Comparison of ENCODE assay signal across 1 cellular context in genomic region chr1:207747627-207748492, GRCh38.
TF ChIP-seq lines count a peak whose summit lies in the region.

No MANE protein-coding gene starts in this region.

TF ChIP-seq in H1, 55 proteins besides CTCF, POLR2A, EP300 and RAD21 (continued from another document):
- TF ChIP-seq E2F6 (IDR thresholded peaks at IDR 0.05) (peak; percentile 65), EGR1 (IDR thresholded peaks at IDR 0.05; ENCODE audit: borderline replicate concordance, low read depth, low read length) (no peak), YY1 (IDR thresholded peaks at IDR 0.05; ENCODE audit: low read depth, low read length) (peak; percentile 70; the same call in 1 of the 2 replicates)
TF ChIP-seq in H1: peak in this region for 3.
